8 cellular contexts compared by ENCODE assay signal in genomic region chr3:16888785-16889607, GRCh38. TPM values are rescaled to one million over a fixed set of nuclear protein-coding genes. Genes with fewer than 3 reads are reported as not detected.
DNase-seq lines count a peak whose midpoint lies in the region; ATAC-seq and TF ChIP-seq lines count a peak whose summit lies in the region.

No MANE protein-coding gene starts in this region.

- POLR2A ChIA-PET in Caco-2 (lab: Charles Lee): no interaction called here

- no peaks in the 10 kb centered on the region for H3K36me3 ChIP-seq in Caco-2 (ENCODE audit: control insufficient read depth, insufficient read depth, low read length)

- peak overlapping the region; percentile 96 for H3K27ac Mint-ChIP-seq in natural killer cell
- H3K27ac Mint-ChIP-seq in Caco-2 (ENCODE audit: unreplicated experiment): no peak overlapping the region

- intact Hi-C loops in natural killer cell (cut with micrococcal nuclease) (loop anchor here (2.0 to 5.0 kb wide), 5 partner anchors 16 to 587 kb away; no protein-coding TSS in a partner anchor), Caco-2 (cut with micrococcal nuclease; ENCODE audit: unreplicated experiment) (no loop called here)

- ATAC-seq in GM18870 (IDR thresholded peaks at IDR 0.05; ENCODE audit: unreplicated experiment) (peak; percentile 51), HG02623 (IDR thresholded peaks at IDR 0.05; ENCODE audit: unreplicated experiment) (peak; percentile 38), natural killer cell (peak; percentile 16 to 27 (median 26))

- CTCF ChIA-PET in Caco-2 (lab: Charles Lee): no interaction called here

- H3K36me3 Mint-ChIP-seq in natural killer cell: no peaks in the 10 kb centered on the region
- no peaks in the 10 kb centered on the region for H3K36me3 Mint-ChIP-seq in Caco-2 (ENCODE audit: insufficient read depth, unreplicated experiment)

- no peaks in the 10 kb centered on the region for H3K9me3 ChIP-seq in Caco-2

- H3K27me3 ChIP-seq in Caco-2 (replicated peaks; ENCODE audit: control insufficient read depth, insufficient read depth, low read length): no peaks in the 10 kb centered on the region; the same call in 1 of the 2 replicates

- peak; percentile 18 for DNase-seq in RPMI7951 (ENCODE audit: low read depth)
- no peak for DNase-seq in natural killer cell
- no peak for DNase-seq in hepatic stellate cell (ENCODE audit: low spot score)
- DNase-seq in NCI-H524 treated with DMSO at 0.1 percent for 48 hours (lab: John Stamatoyannopoulos, UW): no peak
- no peak for DNase-seq in DMS79 (lab: John Stamatoyannopoulos, UW)
- DNase-seq in Caco-2: no peak

- H3K4me3 Mint-ChIP-seq in natural killer cell (peak overlapping the region; percentile 97), Caco-2 (ENCODE audit: unreplicated experiment) (no peak overlapping the region)

- H3K4me1 Mint-ChIP-seq in natural killer cell (peaks cover 83 to 85% of the 10 kb centered on the region in 2 donors), Caco-2 (ENCODE audit: low read depth, unreplicated experiment) (no peaks in the 10 kb centered on the region)

- no peaks in the 10 kb centered on the region for H3K9me3 Mint-ChIP-seq in natural killer cell
- H3K9me3 Mint-ChIP-seq in Caco-2 (ENCODE audit: unreplicated experiment): no peaks in the 10 kb centered on the region

- TF ChIP-seq CTCF in natural killer cell (IDR thresholded peaks at IDR 0.05): no peak
- no peak for TF ChIP-seq CTCF in Caco-2 (IDR thresholded peaks at IDR 0.05; ENCODE audit: insufficient read depth in 1 of 2, low read depth in 1 of 2, low read length in 1 of 2, severe bottlenecking in 1 of 2, unreplicated experiment in 1 of 2)

- no TSS peak for BruUV-seq in Caco-2 (replicated peaks; lab: Mats Ljungman, UMichigan)

- H3K27me3 Mint-ChIP-seq in natural killer cell (ENCODE audit: low read depth in 2 of 2) (no peaks in the 10 kb centered on the region), Caco-2 (ENCODE audit: insufficient read depth, unreplicated experiment) (peaks cover 20% of the 10 kb centered on the region)

- H3K4me3 ChIP-seq in Caco-2 (ENCODE audit: low read depth, low read length): no peak overlapping the region

- peaks cover 4% of the 10 kb centered on the region; the same call in 1 of the 2 replicates for H3K4me1 ChIP-seq in Caco-2

RNA-seq across cellular contexts. Expression of gene PLCL2, which starts 4.2 kb away (rescaled TPM):
- 0.12 TPM in 1 of 2 replicates, not detected in the other for total RNA-seq in RPMI7951 (2014; rRNA removed; shearing (Covaris generic))
- 10 to 100 TPM; 71.5 to 94.9 (median 84.7) TPM for total RNA-seq in natural killer cell
- 0.07 TPM in 1 of 2 replicates, not detected in the other for total RNA-seq in Caco-2 (2022)

Comparison
In these comparisons a context has a peak if more than half of its experiments do, and no peak if none do; other contexts are left out.
1. RNA of gene PLCL2, which starts 4.2 kb away (total RNA-seq): 71.5 to 94.9 TPM in natural killer cell; 0.12 TPM in RPMI7951 and 0.07 TPM in Caco-2; every median in the first group is over 10 times any median in the second.
2. Peak in every context shown above with its lines, with median percentiles within 50 percentile points of each other: ATAC-seq.